ENCODE assay signal across 8 cellular contexts in the genomic region with DNA sequence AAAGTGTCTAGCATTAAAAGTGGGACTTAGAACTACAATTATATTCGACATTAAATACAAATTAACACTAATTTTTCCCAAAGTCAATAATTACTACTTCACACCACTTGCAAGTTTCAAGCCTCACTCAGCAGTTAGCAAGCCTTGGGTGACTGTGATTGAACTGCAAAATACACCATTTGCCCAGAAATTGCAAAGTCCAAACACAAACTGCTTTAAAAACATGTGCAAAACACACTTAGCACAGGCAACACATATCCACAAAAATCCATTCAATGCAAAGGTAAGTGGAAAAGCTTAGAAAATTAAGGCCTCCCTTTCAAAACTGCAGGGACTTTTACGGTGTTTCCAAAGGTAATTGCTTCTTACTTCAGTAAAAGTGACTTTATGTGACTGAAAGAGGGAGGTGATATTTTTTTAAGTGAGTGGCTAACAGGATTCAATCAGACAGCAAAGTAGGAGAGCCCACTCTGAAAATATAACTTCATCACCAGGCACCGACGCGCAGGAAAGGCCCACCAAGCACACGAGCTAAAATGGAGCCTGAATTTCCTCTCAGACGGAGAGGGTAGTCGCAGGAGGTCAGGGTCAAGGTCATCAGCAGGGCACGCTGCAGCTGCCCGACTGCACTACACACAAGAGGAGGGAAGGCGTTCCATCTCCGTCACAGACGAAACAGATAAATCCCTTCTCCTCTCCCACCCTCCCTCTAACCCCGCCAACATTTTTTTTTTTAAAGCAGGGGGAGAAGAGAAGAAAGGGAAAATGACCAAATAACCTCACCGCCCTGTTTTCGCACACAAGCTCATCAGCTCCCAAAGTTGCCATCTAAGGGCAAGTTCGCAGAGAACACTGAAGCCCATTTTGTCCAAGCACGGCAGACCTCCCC. TPM values are rescaled to one million over a fixed set of nuclear protein-coding genes. Genes with fewer than 3 reads are reported as not detected.
DNase-seq lines count a peak whose midpoint lies in the region; ATAC-seq and TF ChIP-seq lines count a peak whose summit lies in the region.

No MANE protein-coding gene starts in this region.

- peak overlapping the region; percentile 66 for H3K4me3 ChIP-seq in endocrine pancreas (ENCODE audit: control insufficient read depth, insufficient read depth, low read length)
- H3K4me3 ChIP-seq in mucosa of descending colon: peak overlapping the region; percentile 75
- peak overlapping the region; percentile 93 for H3K4me3 ChIP-seq in urinary bladder (ENCODE audit: low read depth, low read length)

- H3K27me3 ChIP-seq in endocrine pancreas (ENCODE audit: control insufficient read depth, insufficient read depth, low read length): no peaks in the 10 kb centered on the region

- H3K4me1 ChIP-seq in endocrine pancreas (ENCODE audit: control insufficient read depth, insufficient read depth, low read length) (peaks cover 19% of the 10 kb centered on the region), mucosa of descending colon (ENCODE audit: low read depth) (peaks cover 22% of the 10 kb centered on the region), urinary bladder (ENCODE audit: insufficient read depth) (no peaks in the 10 kb centered on the region)

- in situ Hi-C loops in SK-MEL-5 (cut with HindIII; ENCODE audit: low pct_unique_long_range_greater_than_20kb, low sequenced_read_pairs): no loop called here

- ATAC-seq in HG02678 (IDR thresholded peaks at IDR 0.05; ENCODE audit: unreplicated experiment) (peak; percentile 26), mucosa of descending colon (peak; percentile 11), GM18505 (IDR thresholded peaks at IDR 0.05; ENCODE audit: unreplicated experiment) (no peak)

- no peaks in the 10 kb centered on the region for H3K36me3 ChIP-seq in endocrine pancreas (ENCODE audit: control insufficient read depth, insufficient read depth, low read length)
- H3K36me3 ChIP-seq in mucosa of descending colon (ENCODE audit: low read depth): no peaks in the 10 kb centered on the region
- H3K36me3 ChIP-seq in urinary bladder (ENCODE audit: insufficient read depth): no peaks in the 10 kb centered on the region

- no peak for TF ChIP-seq CTCF in mucosa of descending colon (IDR thresholded peaks at IDR 0.05)

- peak overlapping the region; percentile 94 for H3K27ac ChIP-seq in urinary bladder (ENCODE audit: low read depth)

- H3K9me3 ChIP-seq in endocrine pancreas (ENCODE audit: control insufficient read depth, low read length) (no peaks in the 10 kb centered on the region), mucosa of descending colon (no peaks in the 10 kb centered on the region)

- intact Hi-C loops in mucosa of descending colon (cut with DNase I, micrococcal nuclease): no loop called here

- H3K9ac ChIP-seq in endocrine pancreas (ENCODE audit: control insufficient read depth, insufficient read depth, low read length): peak overlapping the region; percentile 30

- 7% methylated on average over 18 of the region's 18 CpGs for WGBS in urinary bladder

- TF ChIP-seq POLR2A in GM18505 (IDR thresholded peaks at IDR 0.05; ENCODE audit: borderline replicate concordance, extremely low read depth, insufficient read depth, insufficient read length): no peak

- DNase-seq in stimulated activated CD4-positive, alpha-beta T cell treated with anti-CD3 and anti-CD28 coated beads, Interleukin-15, amount 100 ng/mL, for 24 hours: peak; percentile 19
- DNase-seq in stimulated activated CD4-positive, alpha-beta T cell treated with anti-CD3 and anti-CD28 coated beads, Interleukin-4, amount 100 ng/mL, for 24 hours: no peak
- DNase-seq in SK-MEL-5 (ENCODE audit: low read depth, low spot score) (peak; percentile 76), mucosa of descending colon (peak; percentile 51 to 64 (median 59))

RNA-seq across cellular contexts. Expression of gene ZNF827, which starts 3.1 kb away (rescaled TPM):
- 5.8 and 5.9 TPM in 2 replicates for total RNA-seq in SK-MEL-5 (2014; rRNA removed; shearing (Covaris generic))
- polyA plus RNA-seq in SK-MEL-5 (2015; cell fraction: cytosol; rRNA removed): 9.9 and 31.3 TPM in 2 replicates
- 21.1 and 54.1 TPM in 2 replicates for polyA plus RNA-seq in SK-MEL-5 (2015; cell fraction: nucleus; rRNA removed)
- total RNA-seq in mucosa of descending colon (10 to 100 TPM; 21.9 to 37.4 (median 29.7) TPM), urinary bladder (20.2 TPM)
- 13.0 TPM for polyA plus RNA-seq in urinary bladder
